15 cellular contexts compared by ENCODE assay signal in the genomic region with DNA sequence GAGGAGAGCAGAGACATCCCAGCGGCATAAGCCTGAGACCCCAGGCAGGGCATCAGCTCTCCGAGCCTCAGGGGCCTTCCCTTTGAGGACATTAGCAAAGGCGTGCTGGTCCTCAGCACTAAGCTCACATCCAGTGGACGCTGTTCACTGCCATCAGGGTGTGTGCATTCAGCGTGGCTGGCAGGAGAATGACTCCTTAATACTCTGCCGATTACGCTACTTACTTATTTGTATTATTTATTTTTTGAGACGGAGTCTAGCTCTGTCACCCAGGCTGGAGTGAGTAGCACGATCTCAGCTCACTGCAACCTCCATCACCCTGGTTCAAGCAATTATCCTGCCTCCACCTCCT.
DNase-seq lines count a peak whose midpoint lies in the region; ATAC-seq and TF ChIP-seq lines count a peak whose summit lies in the region.
"Had no signal": no experiment of that assay in that cellular context is flagged by ENCODE, and none has a peak within 500 bp of the region (broad histone marks: within the 10 kb centered on the region; RNA-seq: fewer than 3 reads in every experiment).

No MANE protein-coding gene starts in this region.

- H3K27ac ChIP-seq in BLaER1 (no peak overlapping the region), dorsolateral prefrontal cortex (peak overlapping the region in 25 of 59 donors; percentile 2 to 73 (median 52)), hepatocyte (peak overlapping the region; percentile 4), sigmoid colon (peak overlapping the region; percentile 25 to 84 (median 72)), caudate nucleus (ENCODE audit: low read depth, low read length) (no peak overlapping the region)
- H3K27ac ChIP-seq: C4-2B had no signal

- TF ChIP-seq CTCF in dorsolateral prefrontal cortex (IDR thresholded peaks at IDR 0.05 in 54 of 56, conservative IDR thresholded peaks at IDR 0.05 in 2 of 56; ENCODE audit: low read depth in 1 of 56, partially characterized antibody in 56 of 56) = no peak
- no peak for TF ChIP-seq CTCF in hepatocyte (IDR thresholded peaks at IDR 0.05; ENCODE audit: poor library complexity)
- no peak for TF ChIP-seq CTCF in sigmoid colon (IDR thresholded peaks at IDR 0.05)

- H3K27me3 ChIP-seq in BLaER1 (no peaks in the 10 kb centered on the region), dorsolateral prefrontal cortex (no peaks in the 10 kb centered on the region), hepatocyte (no peaks in the 10 kb centered on the region), sigmoid colon (no peaks in the 10 kb centered on the region)

- H3K9ac ChIP-seq in BLaER1 = no peak overlapping the region

- H2AFZ ChIP-seq in hepatocyte = no peak overlapping the region

- no peaks in the 10 kb centered on the region for H3K9me2 ChIP-seq in hepatocyte (replicated peaks; ENCODE audit: insufficient read depth)

- H3K4me3 ChIP-seq in BLaER1 (no peak overlapping the region), dorsolateral prefrontal cortex (peak overlapping the region in 40 of 59 donors; percentile 9 to 56 (median 34)), hepatocyte (no peak overlapping the region), sigmoid colon (peak overlapping the region in 2 of 4 donors; percentile 23 to 32)

- H3K4me1 ChIP-seq in BLaER1 (peaks cover 11% of the 10 kb centered on the region; the same call in 1 of the 2 replicates), hepatocyte (ENCODE audit: insufficient read depth) (no peaks in the 10 kb centered on the region), sigmoid colon (peaks cover 0 to 21% (median 13%) of the 10 kb centered on the region in 4 donors)

- no peak for DNase-seq in dorsolateral prefrontal cortex
- DNase-seq in hepatocyte (ENCODE audit: low spot score) = no peak
- DNase-seq in sigmoid colon = no peak
- DNase-seq in caudate nucleus (lab: John Stamatoyannopoulos, UW) = no peak
- DNase-seq in OCI-M2 (lab: John Stamatoyannopoulos, UW; ENCODE audit: unreplicated experiment) = no peak
- DNase-seq in C1 segment of cervical spinal cord (lab: John Stamatoyannopoulos, UW) = no peak
- DNase-seq: effector memory CD8-positive, alpha-beta T cell; NCI-H1417 treated with DMSO at 0.1 percent for 48 hours; NCI-H526 treated with DMSO at 0.1 percent for 48 hours; occipital lobe; stimulated activated CD8-positive, alpha-beta memory T cell treated with anti-CD3 and anti-CD28 coated beads, Interleukin-4, amount 100 ng/mL, for 48 hours had no signal

- ATAC-seq in HG03097 (IDR thresholded peaks at IDR 0.05; ENCODE audit: low FRiP score, unreplicated experiment) = no peak
- ATAC-seq: effector memory CD8-positive, alpha-beta T cell; SK-N-SH treated with all-trans-retinoic acid at 6 μM for 48 hours had no signal

- no peak for TF ChIP-seq EP300 in sigmoid colon (IDR thresholded peaks at IDR 0.05)

- H3K4me2 ChIP-seq in BLaER1 (peak overlapping the region; percentile 24; the same call in 1 of the 2 replicates), hepatocyte (no peak overlapping the region)

- WGBS in hepatocyte (ENCODE audit: low lambda C conversion rate, missing lambda C conversion rate) = 95% methylated on average over 9 of the region's 9 CpGs
- WGBS in sigmoid colon, 2 donors = 93 to 96% methylated on average over 9 of the region's 9 CpGs

- intact Hi-C loops in dorsolateral prefrontal cortex (cut with DNase I) = no loop called here
- intact Hi-C loops in sigmoid colon (cut with DNase I) = no loop called here

- H4K20me1 ChIP-seq in BLaER1 = no peaks in the 10 kb centered on the region
- H4K20me1 ChIP-seq in hepatocyte (ENCODE audit: insufficient read depth, poor library complexity, severe bottlenecking) = no peaks in the 10 kb centered on the region

- H3K36me3 ChIP-seq in BLaER1 = no peaks in the 10 kb centered on the region
- H3K36me3 ChIP-seq in hepatocyte (replicated peaks; ENCODE audit: insufficient read depth, low read depth) = no peaks in the 10 kb centered on the region
- no peaks in the 10 kb centered on the region for H3K36me3 ChIP-seq in sigmoid colon

- no peaks in the 10 kb centered on the region for H3K79me2 ChIP-seq in hepatocyte

- no peak for TF ChIP-seq POLR2A in sigmoid colon (IDR thresholded peaks at IDR 0.05)

- H3K9me3 ChIP-seq in BLaER1 (peaks cover 7% of the 10 kb centered on the region; the same call in 1 of the 2 replicates), hepatocyte (ENCODE audit: low read depth) (no peaks in the 10 kb centered on the region), sigmoid colon (no peaks in the 10 kb centered on the region)

Comparison
In these comparisons a context has a peak if more than half of its experiments do, and no peak if none do; other contexts are left out.
1. H3K27ac ChIP-seq: peak in hepatocyte (single experiment) and sigmoid colon (4 of 4); none in BLaER1 (single experiment) and caudate nucleus (single experiment).
2. H3K4me3 ChIP-seq: peak in dorsolateral prefrontal cortex (40 of 59); none in BLaER1 (single experiment) and hepatocyte (single experiment).